ENCODE assay signal across 1 cellular context in genomic region chr10:123154092-123154942, GRCh38.
TF ChIP-seq lines count a peak whose summit lies in the region.

Gene BUB3, plus strand, starts transcription at chr10:123154402. Its CDS starts 516 bp downstream, at chr10:123154918.

TF ChIP-seq in HepG2, 621 proteins besides CTCF, POLR2A, EP300 and RAD21 (continued from another document and continues in another):
- TF ChIP-seq YY1 (IDR thresholded peaks at IDR 0.05; ENCODE audit: insufficient read depth, insufficient replicate concordance, low read depth, low read length): peak; percentile 54
- TF ChIP-seq ZNF543 (CRISPR knock-in tag; IDR thresholded peaks at IDR 0.05): peak; percentile 71; the same call in 1 of the 2 replicates
- TF ChIP-seq HOXA5 (CRISPR knock-in tag; IDR thresholded peaks at IDR 0.05): peak; percentile 17
- 0 out of 2 replicates have a peak, but pooled peaks have one; percentile 3 for TF ChIP-seq ZFP90 (CRISPR knock-in tag; IDR thresholded peaks at IDR 0.05; ENCODE audit: borderline replicate concordance)
- TF ChIP-seq ZNF615 (CRISPR knock-in tag; IDR thresholded peaks at IDR 0.05; ENCODE audit: borderline replicate concordance): peak; percentile 49; the same call in 1 of the 2 replicates
- TF ChIP-seq PTBP1 (IDR thresholded peaks at IDR 0.05; ENCODE audit: low read depth, low read length, poor library complexity, severe bottlenecking): no peak
- peak; percentile 69 for TF ChIP-seq ZNF564 (CRISPR knock-in tag; IDR thresholded peaks at IDR 0.05)
- TF ChIP-seq FOXC1 (CRISPR knock-in tag; IDR thresholded peaks at IDR 0.05; ENCODE audit: borderline replicate concordance): peak; percentile 53; the same call in 1 of the 2 replicates
- TF ChIP-seq PRPF4 (IDR thresholded peaks at IDR 0.05; ENCODE audit: low read depth, low read length, poor library complexity, severe bottlenecking): no peak
- TF ChIP-seq PREB (CRISPR knock-in tag; IDR thresholded peaks at IDR 0.05): no peak
- TF ChIP-seq ELK4 (CRISPR knock-in tag; IDR thresholded peaks at IDR 0.05; ENCODE audit: borderline replicate concordance): no peak
- TF ChIP-seq ISL2 (CRISPR knock-in tag; IDR thresholded peaks at IDR 0.05): peak; percentile 63; the same call in 1 of the 2 replicates
- peak; percentile 71; the same call in 1 of the 2 replicates for TF ChIP-seq TBX2 (CRISPR knock-in tag; IDR thresholded peaks at IDR 0.05; ENCODE audit: borderline replicate concordance)
- TF ChIP-seq MXI1 (IDR thresholded peaks at IDR 0.05; ENCODE audit: borderline replicate concordance, low read depth, low read length): peak; percentile 79; the same call in 1 of the 3 replicates
- 0 out of 2 replicates have a peak, but pooled peaks have one; percentile 62 for TF ChIP-seq ZNF879 (CRISPR knock-in tag; IDR thresholded peaks at IDR 0.05)
- TF ChIP-seq CC2D1A (CRISPR knock-in tag; IDR thresholded peaks at IDR 0.05): 0 out of 2 replicates have a peak, but pooled peaks have one; percentile 51
- peak; percentile 81 for TF ChIP-seq SP4 (CRISPR knock-in tag; IDR thresholded peaks at IDR 0.05)
- TF ChIP-seq ZFP91 (CRISPR knock-in tag; IDR thresholded peaks at IDR 0.05; ENCODE audit: borderline replicate concordance): peak; percentile 87; the same call in 1 of the 2 replicates
- TF ChIP-seq KLF11 (CRISPR knock-in tag; IDR thresholded peaks at IDR 0.05): peak; percentile 48; the same call in 1 of the 2 replicates
- TF ChIP-seq ZFX (CRISPR knock-in tag; IDR thresholded peaks at IDR 0.05; ENCODE audit: low read depth): peak; percentile 60
- peak; percentile 81; the same call in 1 of the 2 replicates for TF ChIP-seq PCBP1 (IDR thresholded peaks at IDR 0.05; ENCODE audit: borderline replicate concordance, low read depth, low read length)
- TF ChIP-seq IKZF4 (CRISPR knock-in tag; IDR thresholded peaks at IDR 0.05; ENCODE audit: borderline replicate concordance, low read depth, not compliant biosample characterization): no peak
- TF ChIP-seq NBN (conservative IDR thresholded peaks at IDR 0.05): no peak
- no peak for TF ChIP-seq KDM6A (CRISPR knock-in tag; IDR thresholded peaks at IDR 0.05; ENCODE audit: low read depth)
- no peak for TF ChIP-seq NR1H2 (CRISPR knock-in tag; IDR thresholded peaks at IDR 0.05; ENCODE audit: borderline replicate concordance, low read depth)
- no peak for TF ChIP-seq NPAS2 (CRISPR knock-in tag; IDR thresholded peaks at IDR 0.05; ENCODE audit: borderline replicate concordance)
- peak; percentile 81 for TF ChIP-seq GATAD1 (CRISPR knock-in tag; IDR thresholded peaks at IDR 0.05)
- peak; percentile 63; the same call in 1 of the 2 replicates for TF ChIP-seq ZNF639 (CRISPR knock-in tag; conservative IDR thresholded peaks at IDR 0.05)
- TF ChIP-seq RXRB (CRISPR knock-in tag; IDR thresholded peaks at IDR 0.05; ENCODE audit: borderline replicate concordance): peak; percentile 25; the same call in 1 of the 2 replicates
- no peak for TF ChIP-seq ZNF160 (CRISPR knock-in tag; IDR thresholded peaks at IDR 0.05)
- TF ChIP-seq MED8 (CRISPR knock-in tag; IDR thresholded peaks at IDR 0.05; ENCODE audit: insufficient replicate concordance): no peak
- no peak for TF ChIP-seq ZSCAN12 (CRISPR knock-in tag; IDR thresholded peaks at IDR 0.05)
- peak; percentile 75; the same call in 1 of the 2 replicates for TF ChIP-seq ZNF788 (CRISPR knock-in tag; IDR thresholded peaks at IDR 0.05; ENCODE audit: borderline replicate concordance)
- peak; percentile 54 for TF ChIP-seq ELF3 (CRISPR knock-in tag; IDR thresholded peaks at IDR 0.05)
- peak; percentile 91 for TF ChIP-seq GABPA (IDR thresholded peaks at IDR 0.05; ENCODE audit: low read depth, low read length)
- TF ChIP-seq GABPA (CRISPR knock-in tag; IDR thresholded peaks at IDR 0.05; ENCODE audit: low read depth): peak; percentile 97
- TF ChIP-seq ZNF431 (CRISPR knock-in tag; IDR thresholded peaks at IDR 0.05; ENCODE audit: borderline replicate concordance, low read depth): no peak; the same call in 1 of the 2 replicates
- TF ChIP-seq ZSCAN31 (CRISPR knock-in tag; IDR thresholded peaks at IDR 0.05; ENCODE audit: low read depth): peak; percentile 73; the same call in 1 of the 2 replicates
- no peak for TF ChIP-seq HNF4G (IDR thresholded peaks at IDR 0.05; ENCODE audit: borderline replicate concordance, low read depth, low read length)
- 0 out of 2 replicates have a peak, but pooled peaks have one; percentile 19 for TF ChIP-seq HNF4G (CRISPR knock-in tag; IDR thresholded peaks at IDR 0.05; ENCODE audit: borderline replicate concordance, low read depth)
- TF ChIP-seq ERF (CRISPR knock-in tag; IDR thresholded peaks at IDR 0.05): peak; percentile 56
- peak; percentile 35; the same call in 1 of the 2 replicates for TF ChIP-seq ZNF839 (CRISPR knock-in tag; IDR thresholded peaks at IDR 0.05; ENCODE audit: borderline replicate concordance)
- TF ChIP-seq FOXA3 (CRISPR knock-in tag; IDR thresholded peaks at IDR 0.05): 0 out of 2 replicates have a peak, but pooled peaks have one; percentile 8
- peak; percentile 36; the same call in 1 of the 2 replicates for TF ChIP-seq ZHX2 (IDR thresholded peaks at IDR 0.05; ENCODE audit: low read depth)
- no peak for TF ChIP-seq ZHX2 (CRISPR knock-in tag; IDR thresholded peaks at IDR 0.05; ENCODE audit: borderline replicate concordance)
- peak; percentile 77; the same call in 1 of the 2 replicates for TF ChIP-seq FOXK1 (CRISPR knock-in tag; IDR thresholded peaks at IDR 0.05; ENCODE audit: borderline replicate concordance, low read depth)
- peak; percentile 55; the same call in 1 of the 2 replicates for TF ChIP-seq GMEB2 (CRISPR knock-in tag; IDR thresholded peaks at IDR 0.05; ENCODE audit: low read depth)
- TF ChIP-seq THAP9 (CRISPR knock-in tag; IDR thresholded peaks at IDR 0.05; ENCODE audit: borderline replicate concordance): peak; percentile 55; the same call in 1 of the 2 replicates
- TF ChIP-seq U2AF2 (IDR thresholded peaks at IDR 0.05; ENCODE audit: low read depth, low read length): 0 out of 2 replicates have a peak, but pooled peaks have one; percentile 24
- 0 out of 2 replicates have a peak, but pooled peaks have one; percentile 45 for TF ChIP-seq ZMAT3 (CRISPR knock-in tag; conservative IDR thresholded peaks at IDR 0.05)
- peak; percentile 67 for TF ChIP-seq CBX1 (IDR thresholded peaks at IDR 0.05; ENCODE audit: low read depth)
- TF ChIP-seq NR2F1 (CRISPR knock-in tag; IDR thresholded peaks at IDR 0.05): no peak
- peak; percentile 47 for TF ChIP-seq TEAD3 (CRISPR knock-in tag; optimal IDR thresholded peaks at IDR 0.05; ENCODE audit: borderline replicate concordance)
